Comparison of ENCODE assay signal across 8 cellular contexts in the genomic region with DNA sequence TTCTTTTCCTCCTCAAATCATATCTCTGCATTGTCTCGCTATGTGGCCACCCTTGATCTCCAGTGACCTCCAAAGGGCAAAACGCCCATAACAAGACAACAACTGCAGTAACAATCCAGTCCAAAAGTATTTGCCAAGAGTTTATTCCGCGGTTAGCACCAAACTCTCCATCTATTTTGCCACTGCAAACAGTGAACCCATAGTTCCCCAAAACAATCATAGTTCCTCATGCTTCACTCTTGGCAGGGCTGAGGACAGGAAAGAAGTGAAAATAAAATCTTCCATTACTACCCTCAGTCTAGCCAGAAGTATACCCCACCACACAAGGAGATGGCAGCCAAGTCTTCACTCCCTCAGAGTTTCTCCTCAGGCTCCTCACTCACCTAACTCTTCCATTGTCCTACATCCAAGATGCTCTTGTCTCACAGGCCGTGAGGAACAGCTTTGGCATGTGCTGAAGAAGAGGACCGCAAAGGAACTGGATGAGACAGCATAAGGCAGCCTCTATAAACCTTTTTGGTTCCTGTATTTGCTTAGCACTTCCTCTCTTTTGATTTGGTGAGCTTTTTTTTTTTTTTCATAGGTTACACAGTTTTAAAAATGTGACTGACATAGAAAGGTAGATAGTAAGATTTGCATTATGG. TPM values are rescaled to one million over a fixed set of nuclear protein-coding genes. Genes with fewer than 3 reads are reported as not detected.
A peak's percentile ranks its signal among the peaks of the same experiment; 100 is the strongest.
DNase-seq lines count a peak whose midpoint lies in the region; ATAC-seq and TF ChIP-seq lines count a peak whose summit lies in the region.

A gene (minus strand): TSS at position 480 of the 644 bp plus-strand sequence. CDS start 84 bp downstream, at position 396.

- no peaks in the 10 kb centered on the region for H3K36me3 ChIP-seq in KMS-11 (ENCODE audit: insufficient read depth)

- H3K4me2 ChIP-seq in KMS-11, result peak within 1 kb of the TSS; percentile 60

- peaks cover 3 to 5% of the 10 kb centered on the region in 2 donors for H3K36me3 Mint-ChIP-seq in CD14-positive monocyte
- H3K36me3 Mint-ChIP-seq in activated CD4-positive, alpha-beta T cell treated with anti-CD3 and anti-CD28 coated beads, Interleukin-2, amount 10 ng/mL, durations not matched to agents 7 days and 5 days (ENCODE audit: low read depth), result peaks cover 35% of the 10 kb centered on the region
- no peaks in the 10 kb centered on the region for H3K36me3 Mint-ChIP-seq in progenitor cell of endocrine pancreas (ENCODE audit: insufficient read depth)

- no peak within 1 kb of the TSS for H3K4me3 ChIP-seq in KMS-11 (IDR thresholded peaks at IDR 0.05; ENCODE audit: insufficient read depth, low read depth, low read length)
- H3K4me3 ChIP-seq in epithelial cell of esophagus (ENCODE audit: low read length), result no peak within 1 kb of the TSS

- intact Hi-C loops in CD14-positive monocyte (cut with micrococcal nuclease), result loop anchor here in 1 of 2 donors (5.0 to 10.0 kb wide), 5 partner anchors 569 to 1042 kb away; a partner anchor contains a TSS

- POLR2A ChIA-PET in activated CD4-positive, alpha-beta T cell treated with anti-CD3 and anti-CD28 coated beads, Interleukin-2, amount 10 ng/mL, durations not matched to agents 7 days and 5 days (lab: Charles Lee), result interaction anchor here (0.7 kb wide), 1 partner anchor 1078 kb away, joined by 4 read pairs; no protein-coding TSS in a partner anchor

- CTCF ChIA-PET in activated CD4-positive, alpha-beta T cell treated with anti-CD3 and anti-CD28 coated beads, Interleukin-2, amount 10 ng/mL, durations not matched to agents 7 days and 5 days (lab: Charles Lee), result interaction anchor here (0.6 to 4.7 kb wide), 4 partner anchors 7 to 1291 kb away, joined by 3 to 32 read pairs (median 4); no protein-coding TSS in a partner anchor

- peak within 1 kb of the TSS; percentile 100 for H3K27ac ChIP-seq in KMS-11

- ATAC-seq in GM19467 (IDR thresholded peaks at IDR 0.05; ENCODE audit: unreplicated experiment) (no peak), HG02571 (IDR thresholded peaks at IDR 0.05; ENCODE audit: unreplicated experiment) (no peak)

- H3K4me3 Mint-ChIP-seq in CD14-positive monocyte (peak within 1 kb of the TSS; percentile 72 to 91), progenitor cell of endocrine pancreas (ENCODE audit: low read depth) (peak within 1 kb of the TSS; percentile 99)
- peak within 1 kb of the TSS; percentile 85 for H3K4me3 Mint-ChIP-seq in activated CD4-positive, alpha-beta T cell treated with anti-CD3 and anti-CD28 coated beads, Interleukin-2, amount 10 ng/mL, durations not matched to agents 7 days and 5 days

- DNase-seq in CD14-positive monocyte (ENCODE audit: low spot score) (peak; percentile 78), epithelial cell of esophagus (ENCODE audit: low read depth) (peak; percentile 74), progenitor cell of endocrine pancreas (ENCODE audit: low spot score, unreplicated experiment) (no peak), SW480 (ENCODE audit: low spot score) (no peak)
- peak; percentile 53 for DNase-seq in activated CD4-positive, alpha-beta T cell treated with anti-CD3 and anti-CD28 coated beads, Interleukin-2, amount 10 ng/mL, durations not matched to agents 7 days and 5 days

- TF ChIP-seq CTCF in CD14-positive monocyte (IDR thresholded peaks at IDR 0.05) (no peak), KMS-11 (conservative IDR thresholded peaks at IDR 0.05; ENCODE audit: low read depth, low read length) (no peak), epithelial cell of esophagus (IDR thresholded peaks at IDR 0.05; ENCODE audit: insufficient read depth, low read depth, low read length, missing control alignments) (no peak), progenitor cell of endocrine pancreas (IDR thresholded peaks at IDR 0.05; ENCODE audit: unreplicated experiment) (no peak)

- H3K4me1 ChIP-seq in KMS-11 (ENCODE audit: low read depth, poor library complexity, severe bottlenecking), result peaks cover 55% of the 10 kb centered on the region

- no peaks in the 10 kb centered on the region for H4K20me1 ChIP-seq in KMS-11 (ENCODE audit: insufficient read depth)

- H3K4me1 Mint-ChIP-seq in CD14-positive monocyte (peaks cover 55% of the 10 kb centered on the region), progenitor cell of endocrine pancreas (ENCODE audit: low read depth) (peaks cover 22% of the 10 kb centered on the region)
- H3K4me1 Mint-ChIP-seq in activated CD4-positive, alpha-beta T cell treated with anti-CD3 and anti-CD28 coated beads, Interleukin-2, amount 10 ng/mL, durations not matched to agents 7 days and 5 days, result peaks cover 41% of the 10 kb centered on the region

- peaks cover 22% of the 10 kb centered on the region for H3K79me2 ChIP-seq in KMS-11 (ENCODE audit: insufficient read depth, low read depth)

- peak within 1 kb of the TSS; percentile 100 for H3K27ac Mint-ChIP-seq in CD14-positive monocyte
- H3K27ac Mint-ChIP-seq in activated CD4-positive, alpha-beta T cell treated with anti-CD3 and anti-CD28 coated beads, Interleukin-2, amount 10 ng/mL, durations not matched to agents 7 days and 5 days, result peak within 1 kb of the TSS; percentile 99
- peak within 1 kb of the TSS; percentile 100 for H3K27ac Mint-ChIP-seq in progenitor cell of endocrine pancreas

- peak within 1 kb of the TSS; percentile 100 for H3K9ac ChIP-seq in KMS-11

- H2AFZ ChIP-seq in KMS-11 (ENCODE audit: low read depth), result peak within 1 kb of the TSS; percentile 27; the same call in 1 of the 2 replicates

- peaks cover 0 to 2% (median 0%) of the 10 kb centered on the region in 7 donors for H3K9me3 Mint-ChIP-seq in CD14-positive monocyte
- H3K9me3 Mint-ChIP-seq in activated CD4-positive, alpha-beta T cell treated with anti-CD3 and anti-CD28 coated beads, Interleukin-2, amount 10 ng/mL, durations not matched to agents 7 days and 5 days, result no peaks in the 10 kb centered on the region
- no peaks in the 10 kb centered on the region for H3K9me3 Mint-ChIP-seq in progenitor cell of endocrine pancreas (ENCODE audit: low read depth)

- H3K27me3 ChIP-seq in KMS-11 (ENCODE audit: insufficient read depth, low read depth), result no peaks in the 10 kb centered on the region

- peaks cover 0 to 2% (median 0%) of the 10 kb centered on the region in 3 donors for H3K27me3 Mint-ChIP-seq in CD14-positive monocyte (ENCODE audit: low read depth in 3 of 3)
- no peaks in the 10 kb centered on the region for H3K27me3 Mint-ChIP-seq in activated CD4-positive, alpha-beta T cell treated with anti-CD3 and anti-CD28 coated beads, Interleukin-2, amount 10 ng/mL, durations not matched to agents 7 days and 5 days
- H3K27me3 Mint-ChIP-seq in progenitor cell of endocrine pancreas, result no peaks in the 10 kb centered on the region

RNA-seq across cellular contexts. Expression of the gene that starts here (rescaled TPM):
- 100 to 1,000 TPM; 101 to 133 TPM for polyA plus RNA-seq in CD14-positive monocyte
- total RNA-seq in activated CD4-positive, alpha-beta T cell treated with anti-CD3 and anti-CD28 coated beads, Interleukin-2, amount 10 ng/mL, durations not matched to agents 7 days and 5 days, result 100 to 1,000 TPM; 148 to 208 TPM
- 6.5 and 6.6 TPM in 2 replicates for total RNA-seq in progenitor cell of endocrine pancreas

Comparison
In these comparisons a context has a peak if more than half of its experiments do, and no peak if none do; other contexts are left out.
1. RNA of the gene that starts here (total RNA-seq): 148 to 208 TPM in activated CD4-positive, alpha-beta T cell treated with anti-CD3 and anti-CD28 coated beads, Interleukin-2, amount 10 ng/mL, durations not matched to agents 7 days and 5 days; 6.5 to 6.6 TPM in progenitor cell of endocrine pancreas; every median in the first group is over 10 times any median in the second.
2. DNase-seq: peak in CD14-positive monocyte (single experiment), activated CD4-positive, alpha-beta T cell treated with anti-CD3 and anti-CD28 coated beads, Interleukin-2, amount 10 ng/mL, durations not matched to agents 7 days and 5 days (single experiment) and epithelial cell of esophagus (single experiment); none in progenitor cell of endocrine pancreas (single experiment) and SW480 (single experiment).
3. Peak in every context shown above with its lines, with median percentiles within 50 percentile points of each other: H3K27ac Mint-ChIP-seq and H3K4me3 Mint-ChIP-seq.